In genomic region chr11:44634401-44635281, GRCh38 we compare ENCODE assay signal across 9 cellular contexts.
DNase-seq lines count a peak whose midpoint lies in the region; ATAC-seq, FAIRE-seq and TF ChIP-seq lines count a peak whose summit lies in the region.
"Had no signal": no experiment of that assay in that cellular context is flagged by ENCODE, and none has a peak within 500 bp of the region (broad histone marks: within the 10 kb centered on the region; RNA-seq: fewer than 3 reads in every experiment).

No MANE protein-coding gene starts in this region.

- dilution Hi-C loops in keratinocyte (cut with MboI; ENCODE audit: extremely low pct_ligation_motif_present, low sequenced_read_pairs), result loop anchor here (25.0 kb wide), 1 partner anchor 253 kb away; no protein-coding TSS in a partner anchor

- H3K9me1 ChIP-seq in keratinocyte (ENCODE audit: control insufficient read depth, extremely low read depth, insufficient read depth, low read length), result no peaks in the 10 kb centered on the region

- no peaks in the 10 kb centered on the region for H3K9me3 ChIP-seq in keratinocyte (ENCODE audit: control insufficient read depth, low read depth, low read length)
- no peaks in the 10 kb centered on the region for H3K9me3 ChIP-seq in testis

- peaks cover 11% of the 10 kb centered on the region for H3K27me3 ChIP-seq in keratinocyte (ENCODE audit: control insufficient read depth, extremely low read depth, insufficient read depth, low read length)
- H3K27me3 ChIP-seq in testis, result no peaks in the 10 kb centered on the region

- H3K9ac ChIP-seq in keratinocyte (ENCODE audit: control insufficient read depth, extremely low read depth, insufficient read depth, low read length), result no peak overlapping the region

- CTCF ChIA-PET in GM10248 (lab: Yijun Ruan, JAX), result interaction anchor here (1.2 to 3.7 kb wide), 4 partner anchors 7 to 259 kb away, joined by 3 to 32 read pairs (median 9); no protein-coding TSS in a partner anchor

- H3K4me1 ChIP-seq in keratinocyte (ENCODE audit: control insufficient read depth, extremely low read depth, insufficient read depth, low read length) (peaks cover 8% of the 10 kb centered on the region), testis (no peaks in the 10 kb centered on the region)

- no peaks in the 10 kb centered on the region for H3K79me2 ChIP-seq in keratinocyte (ENCODE audit: control insufficient read depth, insufficient read depth, low read length)

- 36 to 64% methylated on average over 7 to 24 of the region's 24 CpGs for WGBS in testis, 2 donors

- H4K20me1 ChIP-seq in keratinocyte (ENCODE audit: control insufficient read depth, extremely low read depth, insufficient read depth, low read length), result no peaks in the 10 kb centered on the region

- no peak for FAIRE-seq in keratinocyte (lab: Jason Lieb, UNC)

- ATAC-seq in GM18502 (IDR thresholded peaks at IDR 0.05; ENCODE audit: poor library complexity, unreplicated experiment), result no peak

- no peak overlapping the region for H2AFZ ChIP-seq in keratinocyte (ENCODE audit: control insufficient read depth, low read length)

- POLR2A ChIA-PET in GM10248 (lab: Yijun Ruan, JAX), result no interaction called here

- H3K27ac ChIP-seq in keratinocyte (ENCODE audit: control insufficient read depth, insufficient read depth, low read length) (no peak overlapping the region), testis (no peak overlapping the region)
- H3K27ac ChIP-seq: epithelial cell of prostate had no signal

- TF ChIP-seq POLR2A in testis (IDR thresholded peaks at IDR 0.05), result no peak

- intact Hi-C loops in testis (cut with DNase I; ENCODE audit: low total_unique reads), result no loop called here

- no peak overlapping the region for H3K4me2 ChIP-seq in keratinocyte (ENCODE audit: control insufficient read depth, extremely low read depth, insufficient read depth, low read depth, low read length)

- peak; percentile 15 for DNase-seq in GM10248 (ENCODE audit: extremely low spot score)
- peak; percentile 61 for DNase-seq in NCI-H1694 (lab: John Stamatoyannopoulos, UW)
- DNase-seq in astrocyte of the cerebellum (ENCODE audit: low read depth), result peak; percentile 19
- DNase-seq in keratinocyte (ENCODE audit: low read depth, low spot score), result peak; percentile 26
- peak; percentile 88 for DNase-seq in testis
- DNase-seq in SKM-1 (lab: John Stamatoyannopoulos, UW; ENCODE audit: unreplicated experiment), result no peak
- DNase-seq in activated naive CD4-positive, alpha-beta T cell (lab: John Stamatoyannopoulos, UW), result no peak

- TF ChIP-seq CTCF in GM10248 (IDR thresholded peaks at IDR 0.05; ENCODE audit: control extremely low read depth, extremely low read depth, low read depth, missing control alignments) (no peak), astrocyte of the cerebellum (IDR thresholded peaks at IDR 0.05; ENCODE audit: low read depth, low read length, missing control alignments) (no peak), keratinocyte (optimal IDR thresholded peaks at IDR 0.05 in 1 of 3, IDR thresholded peaks at IDR 0.05 in 1 of 3, conservative IDR thresholded peaks at IDR 0.05 in 1 of 3; ENCODE audit: extremely low read depth in 1 of 3, insufficient read depth in 2 of 3, low read length in 3 of 3) (no peak), testis (IDR thresholded peaks at IDR 0.05) (no peak)

- no peak overlapping the region for H3K4me3 ChIP-seq in astrocyte of the cerebellum (ENCODE audit: low read depth, low read length)
- no peak overlapping the region for H3K4me3 ChIP-seq in keratinocyte (ENCODE audit: control insufficient read depth in 2 of 3, extremely low read depth in 1 of 3, insufficient read depth in 2 of 3, low read depth in 1 of 3, low read length in 3 of 3)
- no peak overlapping the region for H3K4me3 ChIP-seq in testis

- in situ Hi-C loops in astrocyte of the cerebellum (cut with HindIII; ENCODE audit: low sequenced_read_pairs), result loop anchor here (5.0 kb wide), 1 partner anchor 258 kb away; no protein-coding TSS in a partner anchor

- H3K36me3 ChIP-seq in keratinocyte (ENCODE audit: control insufficient read depth in 2 of 2, extremely low read depth in 1 of 2, insufficient read depth in 2 of 2, low read length in 2 of 2) (no peaks in the 10 kb centered on the region), testis (ENCODE audit: low read depth, missing control alignments) (no peaks in the 10 kb centered on the region)

Comparison
In these comparisons a context has a peak if more than half of its experiments do, and no peak if none do; other contexts are left out.
1. DNase-seq: peak in GM10248 (single experiment), NCI-H1694 (single experiment), astrocyte of the cerebellum (single experiment), keratinocyte (single experiment) and testis (single experiment); none in SKM-1 (single experiment) and activated naive CD4-positive, alpha-beta T cell (0 of 4).